Comparison of ENCODE assay signal across 1 cellular context in the genomic region with DNA sequence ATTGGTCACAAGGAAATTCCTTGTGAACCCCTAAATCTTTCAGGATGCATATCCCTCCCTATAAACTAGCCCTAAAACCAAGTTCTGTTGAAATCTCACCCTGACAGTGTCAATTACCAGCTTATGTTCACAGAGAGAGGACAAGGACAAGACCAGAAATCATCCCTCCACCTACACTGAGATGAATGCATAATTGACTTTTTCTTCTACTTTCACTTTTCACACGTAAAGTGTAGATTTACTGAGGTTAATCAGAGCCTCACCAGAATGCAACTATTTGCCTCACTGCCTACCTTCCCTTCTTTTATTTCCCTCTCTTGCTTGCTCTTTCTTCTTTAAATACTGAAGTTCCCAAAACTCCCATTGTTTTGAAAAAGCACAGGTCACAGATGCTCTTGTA.
TF ChIP-seq lines count a peak whose summit lies in the region.

No MANE protein-coding gene starts in this region.

TF ChIP-seq in H1, 55 proteins besides CTCF, POLR2A, EP300 and RAD21:
- no peak for TF ChIP-seq CREB1 (IDR thresholded peaks at IDR 0.05)
- TF ChIP-seq JUND (IDR thresholded peaks at IDR 0.05; ENCODE audit: low read length): no peak
- TF ChIP-seq SP2 (IDR thresholded peaks at IDR 0.05; ENCODE audit: low read length): no peak
- no peak for TF ChIP-seq CEBPB (IDR thresholded peaks at IDR 0.05; ENCODE audit: low read depth, low read length)
- no peak for TF ChIP-seq CBX8 (IDR thresholded peaks at IDR 0.05; ENCODE audit: borderline replicate concordance, low read depth, low read length)
- TF ChIP-seq CHD1 (IDR thresholded peaks at IDR 0.05; ENCODE audit: low read depth, low read length): no peak
- no peak for TF ChIP-seq ASH2L (IDR thresholded peaks at IDR 0.05; ENCODE audit: low read length)
- TF ChIP-seq, protein P1, sequence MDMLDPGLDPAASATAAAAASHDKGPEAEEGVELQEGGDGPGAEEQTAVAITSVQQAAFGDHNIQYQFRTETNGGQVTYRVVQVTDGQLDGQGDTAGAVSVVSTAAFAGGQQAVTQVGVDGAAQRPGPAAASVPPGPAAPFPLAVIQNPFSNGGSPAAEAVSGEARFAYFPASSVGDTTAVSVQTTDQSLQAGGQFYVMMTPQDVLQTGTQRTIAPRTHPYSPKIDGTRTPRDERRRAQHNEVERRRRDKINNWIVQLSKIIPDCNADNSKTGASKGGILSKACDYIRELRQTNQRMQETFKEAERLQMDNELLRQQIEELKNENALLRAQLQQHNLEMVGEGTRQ (IDR thresholded peaks at IDR 0.05; ENCODE audit: low read length): no peak
